22 cellular contexts compared by ENCODE assay signal in genomic region chr10:130711072-130711471, GRCh38.
"Had no signal": no experiment of that assay in that cellular context is flagged by ENCODE, and none has a peak within 500 bp of the region (broad histone marks: within the 10 kb centered on the region; RNA-seq: fewer than 3 reads in every experiment).

No MANE protein-coding gene starts in this region.

- H3K4me1 Mint-ChIP-seq: memory B cell, nephron had no signal

- DNase-seq: cerebellar nuclear complex; effector memory CD8-positive, alpha-beta T cell; gastrocnemius medialis; kidney; left cardiac atrium; left ventricle myocardium inferior; lower lobe of right lung; sigmoid colon; stimulated activated CD4-positive, alpha-beta T cell treated with anti-CD3 and anti-CD28 coated beads, Interleukin-12 subunit alpha, Interleukin-12 subunit beta, amount 100 ng/mL, for 4 hours; stimulated activated naive CD4-positive, alpha-beta T cell; thyroid gland had no signal

- H3K9me3 Mint-ChIP-seq: dendritic cell treated with granulocyte-macrophage colony-stimulating factor and Interleukin-4, amounts not matched to agents 40 ng/mL and 50 ng/mL, for 4 days; mesothelial cell of epicardium; nephron had no signal

- ATAC-seq: effector memory CD8-positive, alpha-beta T cell; gastrocnemius medialis; left cardiac atrium; lower lobe of right lung had no signal

- H3K27ac Mint-ChIP-seq: dendritic cell treated with granulocyte-macrophage colony-stimulating factor and Interleukin-4, amounts not matched to agents 40 ng/mL and 50 ng/mL, for 4 days; effector memory CD8-positive, alpha-beta T cell; memory B cell; mesothelial cell of epicardium; nephron had no signal

- H3K4me3 ChIP-seq: esophagus muscularis mucosa, gastrocnemius medialis, left ventricle myocardium inferior, lower lobe of right lung, right atrium auricular region, sigmoid colon, skin epidermis, suprapubic skin, thyroid gland, upper lobe of left lung had no signal

- H3K36me3 Mint-ChIP-seq: memory B cell, mesothelial cell of epicardium had no signal

- H3K27me3 ChIP-seq: gastrocnemius medialis, neutrophil, right atrium auricular region, sigmoid colon, thyroid gland, upper lobe of left lung had no signal

- H3K4me1 ChIP-seq: esophagus muscularis mucosa, gastrocnemius medialis, left ventricle myocardium inferior, lower lobe of right lung, right atrium auricular region, sigmoid colon, suprapubic skin, thyroid gland, upper lobe of left lung had no signal

- H3K27me3 Mint-ChIP-seq: dendritic cell treated with granulocyte-macrophage colony-stimulating factor and Interleukin-4, amounts not matched to agents 40 ng/mL and 50 ng/mL, for 4 days; memory B cell had no signal

- H3K27ac ChIP-seq: epithelial cell of prostate, esophagus muscularis mucosa, gastrocnemius medialis, left ventricle myocardium inferior, lower lobe of right lung, neutrophil, right atrium auricular region, sigmoid colon, skin epidermis, suprapubic skin, thyroid gland, upper lobe of left lung had no signal

- H3K36me3 ChIP-seq: esophagus muscularis mucosa, gastrocnemius medialis, left ventricle myocardium inferior, lower lobe of right lung, neutrophil, right atrium auricular region, sigmoid colon, suprapubic skin, thyroid gland, upper lobe of left lung had no signal

- H3K9me3 ChIP-seq: esophagus muscularis mucosa, gastrocnemius medialis, left ventricle myocardium inferior, lower lobe of right lung, neutrophil, right atrium auricular region, sigmoid colon, suprapubic skin, thyroid gland, upper lobe of left lung had no signal

- H3K4me3 Mint-ChIP-seq: dendritic cell treated with granulocyte-macrophage colony-stimulating factor and Interleukin-4, amounts not matched to agents 40 ng/mL and 50 ng/mL, for 4 days; effector memory CD8-positive, alpha-beta T cell; memory B cell; mesothelial cell of epicardium; nephron had no signal
